ENCODE assay signal across 35 cellular contexts in the genomic region with DNA sequence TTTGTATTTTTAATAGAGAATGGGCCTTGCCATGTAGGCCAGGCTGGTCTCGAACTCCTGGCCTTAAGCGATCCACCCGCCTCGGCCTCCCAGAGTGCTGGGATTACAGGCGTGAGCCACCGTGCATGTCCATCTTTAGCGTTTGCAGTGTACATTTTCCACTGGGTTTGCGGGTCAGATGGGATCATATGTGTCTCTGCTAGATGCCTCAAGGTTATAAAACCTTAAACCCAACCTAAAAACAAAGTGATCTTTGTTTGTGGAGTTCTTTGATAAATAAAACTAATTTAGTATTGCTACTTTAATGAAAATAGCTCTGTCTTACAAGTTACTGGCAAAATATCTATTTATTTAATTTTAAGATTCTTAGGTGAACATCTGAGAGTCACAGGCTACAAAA. TPM values are rescaled to one million over a fixed set of nuclear protein-coding genes. Genes with fewer than 3 reads are reported as not detected.
"Had no signal": no experiment of that assay in that cellular context is flagged by ENCODE, and none has a peak within 500 bp of the region (broad histone marks: within the 10 kb centered on the region; RNA-seq: fewer than 3 reads in every experiment).

No MANE protein-coding gene starts in this region.

- H3K27me3 ChIP-seq: ascending aorta had no signal

- H3K27ac ChIP-seq: adrenal gland, ascending aorta, cardiac muscle cell, WERI-Rb-1 had no signal

- ATAC-seq: activated CD4-positive, alpha-beta T cell treated with anti-CD3 and anti-CD28 coated beads for 36 hours; activated CD4-positive, CD25-positive, alpha-beta regulatory T cell treated with anti-CD3 and anti-CD28 coated beads, Interleukin-2, amount 50 U/mL, for 24 hours; activated CD8-positive, alpha-beta memory T cell treated with anti-CD3 and anti-CD28 coated beads, Interleukin-2, amount 10 ng/mL, durations not matched to agents 7 days and 5 days; activated CD8-positive, alpha-beta T cell treated with anti-CD3 and anti-CD28 coated beads, Interleukin-2, amount 10 ng/mL, durations not matched to agents 7 days and 5 days; activated naive CD4-positive, alpha-beta T cell treated with anti-CD3 and anti-CD28 coated beads, Interleukin-2, amount 50 U/mL, for 72 hours; WTC11 had no signal

- DNase-seq: activated CD4-positive, alpha-beta memory T cell treated with anti-CD3 and anti-CD28 coated beads, Interleukin-2, amount 10 ng/mL, durations not matched to agents 7 days and 5 days; activated CD4-positive, alpha-beta T cell treated with anti-CD3 and anti-CD28 coated beads for 1 hour; activated CD4-positive, alpha-beta T cell treated with anti-CD3 and anti-CD28 coated beads for 36 hours; activated CD4-positive, alpha-beta T cell treated with anti-CD3 and anti-CD28 coated beads for 48 hours; activated CD4-positive, alpha-beta T cell treated with anti-CD3 and anti-CD28 coated beads, Interleukin-2, amount 10 ng/mL, durations not matched to agents 7 days and 5 days; activated CD4-positive, alpha-beta T cell treated with anti-CD3 and anti-CD28 coated beads, Interleukin-2, amount 50 U/mL, for 48 hours; activated CD4-positive, CD25-positive, alpha-beta regulatory T cell; activated CD8-positive, alpha-beta memory T cell treated with anti-CD3 and anti-CD28 coated beads for 24 hours; activated CD8-positive, alpha-beta memory T cell treated with anti-CD3 and anti-CD28 coated beads, Interleukin-2, amount 10 ng/mL, durations not matched to agents 7 days and 5 days; activated CD8-positive, alpha-beta memory T cell treated with anti-CD3 and anti-CD28 coated beads, Interleukin-2, amount 50 U/mL, for 48 hours; activated CD8-positive, alpha-beta T cell treated with anti-CD3 and anti-CD28 coated beads, Interleukin-2, amount 10 ng/mL, durations not matched to agents 7 days and 5 days; activated effector memory CD4-positive, alpha-beta T cell treated with Interleukin-2 at 50 U/mL for 16 hours; activated gamma-delta T cell treated with Interleukin-2 at 50 U/mL for 16 hours; activated naive CD4-positive, alpha-beta T cell; activated naive CD4-positive, alpha-beta T cell treated with anti-CD3 and anti-CD28 coated beads for 36 hours; activated naive CD4-positive, alpha-beta T cell treated with anti-CD3 and anti-CD28 coated beads, Interleukin-2, amount 50 U/mL, for 16 hours; activated naive CD8-positive, alpha-beta T cell treated with anti-CD3 and anti-CD28 coated beads for 36 hours; activated T-cell treated with anti-CD3 and anti-CD28 coated beads, Interleukin-2, amount 50 U/mL, for 24 hours; activated T-cell treated with anti-CD3 and anti-CD28 coated beads, Interleukin-2, amount 50 U/mL, for 48 hours; adrenal gland; amniotic stem cell; caudate nucleus; cerebellar nuclear complex; SW 1271; T-helper 1 cell; T-helper 2 cell; T-helper 9 cell; WERI-Rb-1 had no signal

- H3K9me3 ChIP-seq: adrenal gland, ascending aorta had no signal

- H3K36me3 ChIP-seq: adrenal gland, ascending aorta, cardiac muscle cell, WERI-Rb-1 had no signal

- H3K4me1 ChIP-seq: adrenal gland, ascending aorta had no signal

- H3K4me3 ChIP-seq: adrenal gland, ascending aorta, cardiac muscle cell had no signal

RNA-seq across cellular contexts. Expression of a gene that starts 13.1 kb away (rescaled TPM):
- total RNA-seq: activated CD4-positive, alpha-beta memory T cell treated with anti-CD3 and anti-CD28 coated beads, Interleukin-2, amount 10 ng/mL, durations not matched to agents 7 days and 5 days; activated CD4-positive, alpha-beta T cell treated with anti-CD3 and anti-CD28 coated beads for 36 hours; activated CD4-positive, alpha-beta T cell treated with anti-CD3 and anti-CD28 coated beads, Interleukin-2, amount 10 ng/mL, durations not matched to agents 7 days and 5 days; activated CD8-positive, alpha-beta memory T cell treated with anti-CD3 and anti-CD28 coated beads, Interleukin-2, amount 10 ng/mL, durations not matched to agents 7 days and 5 days; activated CD8-positive, alpha-beta T cell treated with anti-CD3 and anti-CD28 coated beads, Interleukin-2, amount 10 ng/mL, durations not matched to agents 7 days and 5 days; activated naive CD4-positive, alpha-beta T cell treated with anti-CD3 and anti-CD28 coated beads for 36 hours; activated naive CD4-positive, alpha-beta T cell treated with anti-CD3 and anti-CD28 coated beads, Interleukin-2, amount 50 U/mL, for 72 hours; activated naive CD8-positive, alpha-beta T cell treated with anti-CD3 and anti-CD28 coated beads for 36 hours; activated T-helper 2 cell treated with anti-CD3 and anti-CD28 coated beads, Interferon-gamma antibody, Interleukin-2, Interleukin-4, amounts not matched to agents 10 μg/mL and 5 μg/mL and 100 μg/mL, durations not matched to agents 14 hours and 24 hours and 36 hours; adrenal gland; ascending aorta; bronchial epithelial cell; cardiac muscle cell had no signal
- polyA plus RNA-seq: adrenal gland, cardiac muscle cell had no signal

RNA-seq across cellular contexts. Expression of a gene that starts 15.0 kb away (rescaled TPM):
- total RNA-seq: activated CD4-positive, alpha-beta memory T cell treated with anti-CD3 and anti-CD28 coated beads, Interleukin-2, amount 10 ng/mL, durations not matched to agents 7 days and 5 days; activated CD4-positive, alpha-beta T cell treated with anti-CD3 and anti-CD28 coated beads for 36 hours; activated CD4-positive, alpha-beta T cell treated with anti-CD3 and anti-CD28 coated beads, Interleukin-2, amount 10 ng/mL, durations not matched to agents 7 days and 5 days; activated CD8-positive, alpha-beta memory T cell treated with anti-CD3 and anti-CD28 coated beads, Interleukin-2, amount 10 ng/mL, durations not matched to agents 7 days and 5 days; activated CD8-positive, alpha-beta T cell treated with anti-CD3 and anti-CD28 coated beads, Interleukin-2, amount 10 ng/mL, durations not matched to agents 7 days and 5 days; activated naive CD4-positive, alpha-beta T cell treated with anti-CD3 and anti-CD28 coated beads for 36 hours; activated naive CD8-positive, alpha-beta T cell treated with anti-CD3 and anti-CD28 coated beads for 36 hours; activated T-helper 2 cell treated with anti-CD3 and anti-CD28 coated beads, Interferon-gamma antibody, Interleukin-2, Interleukin-4, amounts not matched to agents 10 μg/mL and 5 μg/mL and 100 μg/mL, durations not matched to agents 14 hours and 24 hours and 36 hours; adrenal gland; ascending aorta; bronchial epithelial cell; cardiac muscle cell had no signal
- polyA plus RNA-seq: adrenal gland, cardiac muscle cell had no signal
